Comparison of ENCODE assay signal across 22 cellular contexts in the genomic region with DNA sequence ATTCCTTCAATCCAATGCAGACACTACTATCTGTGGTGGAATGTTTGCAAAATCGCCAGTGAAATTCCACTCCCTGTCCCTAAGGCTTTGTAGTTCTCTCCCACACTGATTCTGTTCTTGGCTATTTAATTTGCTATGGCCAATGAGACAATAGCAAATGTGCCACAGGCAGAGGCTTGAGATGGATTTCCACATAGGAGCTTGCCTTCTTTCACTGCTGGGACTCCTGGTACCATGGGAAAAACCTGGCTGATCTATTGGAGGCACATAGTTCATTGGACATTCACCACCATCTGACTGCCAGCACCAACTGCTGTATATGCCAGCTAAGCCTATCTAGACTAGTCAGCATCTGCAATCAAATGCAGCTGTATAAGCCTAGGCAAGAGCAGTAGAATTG.
DNase-seq lines count a peak whose midpoint lies in the region; ATAC-seq and TF ChIP-seq lines count a peak whose summit lies in the region.
"Had no signal": no experiment of that assay in that cellular context is flagged by ENCODE, and none has a peak within 500 bp of the region (broad histone marks: within the 10 kb centered on the region; RNA-seq: fewer than 3 reads in every experiment).

No MANE protein-coding gene starts in this region.

- peaks cover 17% of the 10 kb centered on the region for H3K4me1 ChIP-seq in GM23248 (ENCODE audit: insufficient read depth)
- H3K4me1 ChIP-seq: gastrocnemius medialis, neural progenitor cell had no signal

- 0 to 13% methylated on average over 1 of the region's 1 CpG for WGBS in GM23248 (ENCODE audit: low coverage in 1 of 2, low lambda C conversion rate in 2 of 2, missing lambda C conversion rate in 2 of 2), 2 experiments

- no peak overlapping the region for H2AFZ ChIP-seq in GM23248
- H2AFZ ChIP-seq: neural progenitor cell had no signal

- peak overlapping the region; percentile 76 for H3K27ac ChIP-seq in GM23248
- H3K27ac ChIP-seq: gastrocnemius medialis, neural progenitor cell had no signal

- peaks cover 18% of the 10 kb centered on the region for H3F3A ChIP-seq in GM23248 (ENCODE audit: insufficient read depth)

- in situ Hi-C loops in GM23248 (cut with MboI) = no loop called here

- H4K20me1 ChIP-seq in GM23248 (ENCODE audit: insufficient read depth) = no peaks in the 10 kb centered on the region

- peak overlapping the region; percentile 63 for H3K4me2 ChIP-seq in GM23248 (ENCODE audit: unreplicated experiment)
- H3K4me2 ChIP-seq: neural progenitor cell had no signal

- H3K9ac ChIP-seq in GM23248 = 0 out of 2 replicates have a peak overlapping the region, but pooled peaks have one; percentile 42
- H3K9ac ChIP-seq: neural progenitor cell had no signal

- no peaks in the 10 kb centered on the region for H3K9me2 ChIP-seq in GM23248 (ENCODE audit: insufficient read depth)

- H3K27me3 ChIP-seq in GM23248 (replicated peaks; ENCODE audit: insufficient read depth) = no peaks in the 10 kb centered on the region
- H3K27me3 ChIP-seq: gastrocnemius medialis, neural progenitor cell had no signal

- no peak for ATAC-seq in HG03457 (IDR thresholded peaks at IDR 0.05; ENCODE audit: unreplicated experiment)

- no peaks in the 10 kb centered on the region for H3K79me2 ChIP-seq in GM23248 (ENCODE audit: insufficient read depth)

- no peaks in the 10 kb centered on the region for H3K36me3 ChIP-seq in GM23248 (ENCODE audit: low read depth)
- H3K36me3 ChIP-seq: gastrocnemius medialis, neural progenitor cell, thoracic aorta had no signal

- H3K4me3 ChIP-seq in GM23248 = no peak overlapping the region
- H3K4me3 ChIP-seq in fibroblast of the aortic adventitia (ENCODE audit: low read depth, low read length) = no peak overlapping the region
- H3K4me3 ChIP-seq: gastrocnemius medialis, neural progenitor cell, thoracic aorta had no signal

- peak; percentile 80 for DNase-seq in GM23248
- peak; percentile 18 for DNase-seq in amniotic epithelial cell (ENCODE audit: low read depth)
- DNase-seq in fibroblast of the aortic adventitia (ENCODE audit: low read depth) = peak; percentile 53
- peak; percentile 47 for DNase-seq in stromal cell of bone marrow (ENCODE audit: low read depth)
- no peak for DNase-seq in NCI-H526 (lab: John Stamatoyannopoulos, UW)
- DNase-seq in kidney glomerular epithelial cell (lab: John Stamatoyannopoulos, UW) = no peak
- no peak for DNase-seq in stimulated activated CD4-positive, alpha-beta T cell treated with anti-CD3 and anti-CD28 coated beads, Interleukin-15, amount 100 ng/mL, for 24 hours
- DNase-seq: activated CD4-positive, alpha-beta T cell treated with anti-CD3 and anti-CD28 coated beads, Interleukin-2, amount 50 U/mL, for 1 hour; activated CD8-positive, alpha-beta memory T cell treated with anti-CD3 and anti-CD28 coated beads, Interleukin-2, amount 50 U/mL, for 48 hours; activated effector memory CD4-positive, alpha-beta T cell treated with anti-CD3 and anti-CD28 coated beads, Interleukin-2, amount 50 U/mL, for 16 hours; AML-193; effector memory CD4-positive, alpha-beta T cell; gastrocnemius medialis; NCI-H1092; NCI-H2081; NCI-H446 treated with DMSO at 0.1 percent for 48 hours; SHP77 treated with DMSO at 0.1 percent for 48 hours; stimulated activated CD4-positive, alpha-beta T cell treated with anti-CD3 and anti-CD28 coated beads, Interleukin-12 subunit alpha, Interleukin-12 subunit beta, amount 100 ng/mL, for 4 hours; T-helper 1 cell had no signal

- no peak for TF ChIP-seq CTCF in fibroblast of the aortic adventitia (IDR thresholded peaks at IDR 0.05; ENCODE audit: insufficient read depth, low read length)

- H3K9me3 ChIP-seq in GM23248 (ENCODE audit: low read depth) = no peaks in the 10 kb centered on the region
- H3K9me3 ChIP-seq: gastrocnemius medialis, thoracic aorta had no signal

Comparison
In these comparisons a context has a peak if more than half of its experiments do, and no peak if none do; other contexts are left out.
1. DNase-seq: peak in GM23248 (single experiment), amniotic epithelial cell (single experiment), fibroblast of the aortic adventitia (single experiment) and stromal cell of bone marrow (single experiment); none in NCI-H526 (0 of 2), kidney glomerular epithelial cell (single experiment) and stimulated activated CD4-positive, alpha-beta T cell treated with anti-CD3 and anti-CD28 coated beads, Interleukin-15, amount 100 ng/mL, for 24 hours (single experiment).